9 cellular contexts compared by ENCODE assay signal in the genomic region with DNA sequence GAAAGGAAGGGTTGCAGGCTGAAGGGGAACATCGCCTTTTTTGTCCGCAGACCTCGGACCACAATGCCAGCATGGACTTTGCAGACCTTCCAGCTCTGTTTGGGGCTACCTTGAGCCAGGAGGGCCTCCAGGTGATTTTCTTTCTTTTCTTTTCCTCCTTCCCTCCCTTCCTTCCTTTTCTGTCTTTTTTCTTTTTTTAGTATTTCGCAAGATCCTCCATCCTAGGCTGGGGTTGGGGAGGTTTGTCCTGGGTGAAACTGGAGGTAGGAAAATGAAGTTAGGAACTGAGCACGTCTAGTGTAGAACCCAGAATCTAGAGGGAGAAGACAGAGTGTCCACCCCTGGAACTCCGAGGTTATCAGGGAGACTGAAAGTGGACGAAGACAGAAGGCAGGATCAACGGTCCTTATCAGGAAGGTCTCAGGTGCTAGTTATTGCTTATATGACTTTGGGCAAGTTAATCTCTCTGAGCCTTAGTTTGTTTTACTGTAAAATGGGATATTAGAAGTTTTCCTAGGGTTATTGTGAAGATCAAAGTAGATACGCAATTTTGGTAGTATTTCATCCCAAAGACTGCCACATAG. TPM values are rescaled to one million over a fixed set of nuclear protein-coding genes. Genes with fewer than 3 reads are reported as not detected.
DNase-seq lines count a peak whose midpoint lies in the region; ATAC-seq, FAIRE-seq and TF ChIP-seq lines count a peak whose summit lies in the region.
"Had no signal": no experiment of that assay in that cellular context is flagged by ENCODE, and none has a peak within 500 bp of the region (broad histone marks: within the 10 kb centered on the region; RNA-seq: fewer than 3 reads in every experiment).

No MANE protein-coding gene starts in this region.

- H3K27me3 ChIP-seq in GM12878 (replicated peaks in 1 of 2; ENCODE audit: control insufficient read depth in 2 of 2, insufficient read depth in 2 of 2, low read length in 1 of 2) (no peaks in the 10 kb centered on the region), tibial artery (no peaks in the 10 kb centered on the region)

- TF ChIP-seq CTCF in GM12878 (IDR thresholded peaks at IDR 0.05 in 2 of 3, conservative IDR thresholded peaks at IDR 0.05 in 1 of 3; ENCODE audit: control insufficient read depth in 2 of 3, extremely low read depth in 1 of 3, insufficient read depth in 1 of 3, low read depth in 3 of 3, low read length in 3 of 3) (no peak), lower leg skin (IDR thresholded peaks at IDR 0.05) (no peak), tibial artery (IDR thresholded peaks at IDR 0.05) (no peak)

- peak overlapping the region; percentile 93 to 98 for H3K4me3 Mint-ChIP-seq in activated T-cell treated with anti-CD3 and anti-CD28 coated beads, Interleukin-2, amount 50 U/mL, for 72 hours

- peak overlapping the region; percentile 85 for H3K4me3 ChIP-seq in GM12878
- H3K4me3 ChIP-seq in lower leg skin (ENCODE audit: low read depth, poor library complexity, severe bottlenecking) = peak overlapping the region; percentile 81
- H3K4me3 ChIP-seq in tibial artery = peak overlapping the region; percentile 83 to 91

- intact Hi-C loops in GM12878 (cut with micrococcal nuclease; ENCODE audit: unreplicated experiment) (loop anchor here (5.0 kb wide), 1 partner anchor 296 kb away; no protein-coding TSS in a partner anchor), lower leg skin (cut with DNase I; ENCODE audit: low total_unique reads) (no loop called here), tibial artery (cut with DNase I; ENCODE audit: low total_unique reads) (no loop called here)

- no TSS peak for BruUV-seq in GM12878 (replicated peaks; lab: Mats Ljungman, UMichigan)

- SMC1A ChIA-PET in GM12878 (lab: Charles Lee; ENCODE audit: uncharacterized antibody, unreplicated experiment) = interaction anchor here (1.1 to 4.5 kb wide), 5 partner anchors 11 to 38 kb away, joined by 3 to 38 read pairs (median 4); a partner anchor contains a TSS

- H3K9ac ChIP-seq in GM12878 (ENCODE audit: control insufficient read depth, insufficient read depth, low read length) = peak overlapping the region; percentile 98

- in situ Hi-C loops in GM12878 (cut with MboI) = no loop called here

- DNase-seq in activated T-cell treated with anti-CD3 and anti-CD28 coated beads, Interleukin-2, amount 50 U/mL, for 72 hours = no peak
- DNase-seq in activated T-cell treated with anti-CD3 and anti-CD28 coated beads, Interleukin-2, amount 50 U/mL, for 1 hour = no peak
- DNase-seq in GM12878 (ENCODE audit: low read depth, low spot score) (no peak), lower leg skin (ENCODE audit: low spot score in 2 of 2) (no peak), tibial artery (no peak), hippocampal formation (lab: John Stamatoyannopoulos, UW) (no peak)
- DNase-seq in effector CD8-positive, alpha-beta T cell (lab: John Stamatoyannopoulos, UW) = no peak

- H2AFZ ChIP-seq in GM12878 (ENCODE audit: control insufficient read depth, low read depth, low read length) = no peak overlapping the region

- H4K20me1 ChIP-seq in GM12878 (ENCODE audit: control insufficient read depth, insufficient read depth) = no peaks in the 10 kb centered on the region; the same call in none of the 2 replicates

- H3K27me3 Mint-ChIP-seq in activated T-cell treated with anti-CD3 and anti-CD28 coated beads, Interleukin-2, amount 50 U/mL, for 72 hours (ENCODE audit: low read depth) = no peaks in the 10 kb centered on the region

- H3K27ac ChIP-seq in GM12878 (ENCODE audit: control insufficient read depth, insufficient read depth) (peak overlapping the region; percentile 97), tibial artery (peak overlapping the region; percentile 85)

- peaks cover 46% of the 10 kb centered on the region for H3K4me1 ChIP-seq in GM12878 (ENCODE audit: control insufficient read depth, insufficient read depth, low read length)
- H3K4me1 ChIP-seq in tibial artery = peaks cover 9 to 65% (median 54%) of the 10 kb centered on the region in 4 donors

- H3K9me3 Mint-ChIP-seq in activated T-cell treated with anti-CD3 and anti-CD28 coated beads, Interleukin-2, amount 50 U/mL, for 72 hours = no peaks in the 10 kb centered on the region

- under 1% methylated on average over 9 of the region's 9 CpGs for WGBS in GM12878 (ENCODE audit: insufficient coverage, insufficient replicate concordance, low lambda C conversion rate, missing lambda C conversion rate)
- WGBS in lower leg skin, 2 donors = 25% methylated on average over 9 of the region's 9 CpGs

- POLR2A ChIA-PET in GM12878 (lab: Charles Lee) = interaction anchor here (1.3 to 17.5 kb wide), 5 partner anchors 7 to 56 kb away, joined by 4 to 272 read pairs (median 15); a partner anchor contains a TSS

- peaks cover 79% of the 10 kb centered on the region for H3K79me2 ChIP-seq in GM12878 (ENCODE audit: control insufficient read depth, insufficient read depth, low read length)

- no peak for FAIRE-seq in GM12878 (lab: Jason Lieb, UNC)

- TF ChIP-seq POLR2A in GM12878 (IDR thresholded peaks at IDR 0.05; ENCODE audit: low read depth, low read length) (no peak), lower leg skin (IDR thresholded peaks at IDR 0.05) (no peak)

- H3K4me2 ChIP-seq in GM12878 (ENCODE audit: control insufficient read depth, insufficient read depth) = peak overlapping the region; percentile 55

- peak overlapping the region; percentile 99 for H3K27ac Mint-ChIP-seq in activated T-cell treated with anti-CD3 and anti-CD28 coated beads, Interleukin-2, amount 50 U/mL, for 72 hours

- CTCF ChIA-PET in GM12878 (lab: Yijun Ruan, JAX) = interaction anchor here (3.0 to 3.5 kb wide), 2 partner anchors 25 to 32 kb away, joined by 18 to 28 read pairs; a partner anchor contains a TSS

- H3K4me1 Mint-ChIP-seq in activated T-cell treated with anti-CD3 and anti-CD28 coated beads, Interleukin-2, amount 50 U/mL, for 72 hours (ENCODE audit: low read depth) = peaks cover 64% of the 10 kb centered on the region

- peaks cover 33 to 55% of the 10 kb centered on the region in 2 donors for H3K36me3 Mint-ChIP-seq in activated T-cell treated with anti-CD3 and anti-CD28 coated beads, Interleukin-2, amount 50 U/mL, for 72 hours (ENCODE audit: insufficient read depth in 2 of 2)

- no peaks in the 10 kb centered on the region for H3K9me3 ChIP-seq in GM12878 (replicated peaks; ENCODE audit: control insufficient read depth, insufficient read depth, low read length)
- no peaks in the 10 kb centered on the region for H3K9me3 ChIP-seq in tibial artery

- H3K36me3 ChIP-seq in GM12878 (ENCODE audit: control insufficient read depth in 2 of 2, insufficient read depth in 2 of 2, low read length in 1 of 2) (peaks cover 18 to 28% of the 10 kb centered on the region in 2 experiments), tibial artery (peaks cover 50 to 67% (median 53%) of the 10 kb centered on the region in 3 donors)

- no peak for TF ChIP-seq RAD21 in GM12878 (IDR thresholded peaks at IDR 0.05; ENCODE audit: insufficient read depth, low read depth, low read length)

- RAD21 ChIA-PET in GM12878 (lab: Charles Lee; ENCODE audit: unreplicated experiment) = interaction anchor here (1.2 to 2.8 kb wide), 5 partner anchors 7 to 56 kb away, joined by 7 to 31 read pairs (median 12); a partner anchor contains a TSS

- no peak for TF ChIP-seq EP300 in GM12878 (IDR thresholded peaks at IDR 0.05; ENCODE audit: borderline replicate concordance in 1 of 2, control insufficient read depth in 1 of 2, low read depth in 2 of 2, low read length in 2 of 2)

- ATAC-seq in activated T-cell treated with anti-CD3 and anti-CD28 coated beads, Interleukin-2, amount 50 U/mL, for 72 hours (replicated peaks in 1 of 2) = no peak
- ATAC-seq in GM12878 (no peak), HG02571 (IDR thresholded peaks at IDR 0.05; ENCODE audit: unreplicated experiment) (no peak)

RNA-seq across cellular contexts. Expression of a gene that starts 1.1 kb away (rescaled TPM):
- total RNA-seq in activated T-cell treated with anti-CD3 and anti-CD28 coated beads, Interleukin-2, amount 50 U/mL, for 72 hours = 100 to 1,000 TPM; 176 to 201 TPM
- 36.5 and 46.0 TPM in 2 replicates for total RNA-seq in GM12878 (2013; cell fraction: nucleolus; rRNA removed)
- 47.6 and 52.9 TPM in 2 replicates for total RNA-seq in GM12878 (2014; rRNA removed)
- 57.4 and 63.9 TPM in 2 replicates for total RNA-seq in GM12878 (2014; rRNA removed; fragmentation: Illumina TruSeq; extraction: Trizol)
- total RNA-seq in GM12878 (2021) = 86.5 and 91.3 TPM in 2 replicates
- polyA plus RNA-seq in GM12878 (2011; ENCODE audit: low read depth) = 69.5 TPM
- polyA plus RNA-seq in GM12878 (2011; rRNA removed) = 58.4 and 90.7 TPM in 2 replicates
- 174 and 192 TPM in 2 replicates for polyA plus RNA-seq in GM12878 (2011; cell fraction: cytosol; rRNA removed)
- polyA plus RNA-seq in GM12878 (2011; cell fraction: nucleus; rRNA removed) = 178 and 241 TPM in 2 replicates
- 87.5 and 90.3 TPM in 2 replicates for polyA plus RNA-seq in GM12878 (2012)
- polyA plus RNA-seq in GM12878 (2014; fragmentation: Illumina TruSeq; extraction: Trizol) = 132 and 147 TPM in 2 replicates
- polyA plus RNA-seq in GM12878 (2014; fragmentation: Nextera tagmentation; extraction: Ambion mirVana) = 10 to 100 TPM; 33.6 to 35.3 TPM
- polyA plus RNA-seq in GM12878 (2014; rRNA removed) = 87.1 and 87.9 TPM in 2 replicates
- polyA plus RNA-seq in GM12878 (2016; fragmentation: Nextera tagmentation; extraction: Ambion mirVana) = 10 to 100 TPM; 49.7 to 57.7 TPM
- 68.8 and 133 TPM in 2 replicates for polyA minus RNA-seq in GM12878 (2011; rRNA and poly(A)+ RNA removed)
- 54.1 and 60.8 TPM in 2 replicates for polyA minus RNA-seq in GM12878 (2011; cell fraction: cytosol; rRNA and poly(A)+ RNA removed)
- 41.7 and 74.5 TPM in 2 replicates for polyA minus RNA-seq in GM12878 (2011; cell fraction: nucleus; rRNA and poly(A)+ RNA removed)
- 10 to 100 TPM; 66.3 to 95.4 (median 80.2) TPM for total RNA-seq in lower leg skin

RNA-seq across cellular contexts. Expression of a gene that starts 1.3 kb away (rescaled TPM):
- 10 to 100 TPM; 40.4 to 43.8 TPM for total RNA-seq in activated T-cell treated with anti-CD3 and anti-CD28 coated beads, Interleukin-2, amount 50 U/mL, for 72 hours
- total RNA-seq in GM12878 (2013; cell fraction: nucleolus; rRNA removed) = 39.8 and 41.2 TPM in 2 replicates
- 82.7 and 91.4 TPM in 2 replicates for total RNA-seq in GM12878 (2014; rRNA removed)
- 32.1 and 35.2 TPM in 2 replicates for total RNA-seq in GM12878 (2014; rRNA removed; fragmentation: Illumina TruSeq; extraction: Trizol)
- 73.7 and 82.2 TPM in 2 replicates for total RNA-seq in GM12878 (2021)
- polyA plus RNA-seq in GM12878 (2011; ENCODE audit: low read depth) = 14.1 TPM
- 11.8 and 28.2 TPM in 2 replicates for polyA plus RNA-seq in GM12878 (2011; rRNA removed)
- 50.2 TPM in 2 replicates for polyA plus RNA-seq in GM12878 (2011; cell fraction: cytosol; rRNA removed)
- polyA plus RNA-seq in GM12878 (2011; cell fraction: nucleus; rRNA removed) = 59.6 and 63.5 TPM in 2 replicates
- 33.1 and 38.0 TPM in 2 replicates for polyA plus RNA-seq in GM12878 (2012)
- polyA plus RNA-seq in GM12878 (2014; fragmentation: Illumina TruSeq; extraction: Trizol) = 19.1 and 59.2 TPM in 2 replicates
- 10 to 100 TPM in 1 of 2 experiments, 1 to 10 TPM in 1; 5.8 to 10.9 TPM for polyA plus RNA-seq in GM12878 (2014; fragmentation: Nextera tagmentation; extraction: Ambion mirVana)
- polyA plus RNA-seq in GM12878 (2014; rRNA removed) = 70.9 and 72.5 TPM in 2 replicates
- 100 to 1,000 TPM; 141 to 142 TPM for polyA plus RNA-seq in GM12878 (2016; fragmentation: Nextera tagmentation; extraction: Ambion mirVana)
- 23.3 and 40.2 TPM in 2 replicates for polyA minus RNA-seq in GM12878 (2011; rRNA and poly(A)+ RNA removed)
- polyA minus RNA-seq in GM12878 (2011; cell fraction: cytosol; rRNA and poly(A)+ RNA removed) = 12.2 and 13.4 TPM in 2 replicates
- 32.0 and 59.6 TPM in 2 replicates for polyA minus RNA-seq in GM12878 (2011; cell fraction: nucleus; rRNA and poly(A)+ RNA removed)
- total RNA-seq in lower leg skin = 10 to 100 TPM; 35.5 to 87.7 (median 59.2) TPM

RNA-seq across cellular contexts. Expression of a gene that starts 7.2 kb away (rescaled TPM):
- 1,000 to 10,000 TPM; 1,225 to 1,232 TPM for total RNA-seq in activated T-cell treated with anti-CD3 and anti-CD28 coated beads, Interleukin-2, amount 50 U/mL, for 72 hours
- 131 and 144 TPM in 2 replicates for total RNA-seq in GM12878 (2013; cell fraction: nucleolus; rRNA removed)
- total RNA-seq in GM12878 (2014; rRNA removed) (1,668 and 2,039 TPM in 2 replicates), GM12878 (2014; rRNA removed; fragmentation: Illumina TruSeq; extraction: Trizol) (812 and 920 TPM in 2 replicates), GM12878 (2021) (1,903 and 1,912 TPM in 2 replicates), lower leg skin (100 to 1,000 TPM; 479 to 709 (median 540) TPM)
- 909 TPM for polyA plus RNA-seq in GM12878 (2011; ENCODE audit: low read depth)
- polyA plus RNA-seq in GM12878 (2011; rRNA removed) (705 and 1,560 TPM in 2 replicates), GM12878 (2014; fragmentation: Illumina TruSeq; extraction: Trizol) (1,675 and 1,933 TPM in 2 replicates), GM12878 (2014; fragmentation: Nextera tagmentation; extraction: Ambion mirVana) (100 to 1,000 TPM; 154 to 558 TPM), GM12878 (2014; rRNA removed) (3,016 and 4,055 TPM in 2 replicates), GM12878 (2016; fragmentation: Nextera tagmentation; extraction: Ambion mirVana) (1,000 to 10,000 TPM; 3,739 to 3,892 TPM)
- 2,124 and 2,184 TPM in 2 replicates for polyA plus RNA-seq in GM12878 (2011; cell fraction: cytosol; rRNA removed)
- 1,008 and 1,226 TPM in 2 replicates for polyA plus RNA-seq in GM12878 (2011; cell fraction: nucleus; rRNA removed)
- 1,629 and 1,984 TPM in 2 replicates for polyA plus RNA-seq in GM12878 (2012)
- polyA minus RNA-seq in GM12878 (2011; rRNA and poly(A)+ RNA removed) = 545 and 728 TPM in 2 replicates
- polyA minus RNA-seq in GM12878 (2011; cell fraction: cytosol; rRNA and poly(A)+ RNA removed) = 829 and 978 TPM in 2 replicates
- polyA minus RNA-seq in GM12878 (2011; cell fraction: nucleus; rRNA and poly(A)+ RNA removed) = 245 and 466 TPM in 2 replicates

RNA-seq across cellular contexts. Expression of a gene that starts 9.0 kb away (rescaled TPM):
- under 1 TPM in 1 of 2 donors, not detected in 1; 0.26 TPM for total RNA-seq in activated T-cell treated with anti-CD3 and anti-CD28 coated beads, Interleukin-2, amount 50 U/mL, for 72 hours
- not detected in 2 replicates for total RNA-seq in GM12878 (2013; cell fraction: nucleolus; rRNA removed)
- total RNA-seq in GM12878 (2014; rRNA removed) (0.06 and 0.49 TPM in 2 replicates), GM12878 (2014; rRNA removed; fragmentation: Illumina TruSeq; extraction: Trizol) (0.04 and 0.14 TPM in 2 replicates), GM12878 (2021) (0.67 and 0.74 TPM in 2 replicates), lower leg skin (not detected)
- polyA plus RNA-seq in GM12878 (2011; ENCODE audit: low read depth) = 1.9 TPM
- polyA plus RNA-seq in GM12878 (2011; rRNA removed) (not detected in 2 replicates), GM12878 (2014; fragmentation: Illumina TruSeq; extraction: Trizol) (0.25 and 0.59 TPM in 2 replicates), GM12878 (2014; fragmentation: Nextera tagmentation; extraction: Ambion mirVana) (under 1 TPM; 0.05 to 0.11 TPM), GM12878 (2014; rRNA removed) (0.28 and 0.43 TPM in 2 replicates), GM12878 (2016; fragmentation: Nextera tagmentation; extraction: Ambion mirVana) (under 1 TPM; 0.35 to 0.64 TPM)
- polyA plus RNA-seq in GM12878 (2011; cell fraction: cytosol; rRNA removed) = 0.03 and 0.12 TPM in 2 replicates
- polyA plus RNA-seq in GM12878 (2011; cell fraction: nucleus; rRNA removed) = 0.04 and 0.07 TPM in 2 replicates
- polyA plus RNA-seq in GM12878 (2012) = 1.1 and 2.5 TPM in 2 replicates
- polyA minus RNA-seq in GM12878 (2011; rRNA and poly(A)+ RNA removed) = 0.15 and 0.26 TPM in 2 replicates
- polyA minus RNA-seq in GM12878 (2011; cell fraction: cytosol; rRNA and poly(A)+ RNA removed) = not detected in 2 replicates
- not detected in 2 replicates for polyA minus RNA-seq in GM12878 (2011; cell fraction: nucleus; rRNA and poly(A)+ RNA removed)
- total RNA-seq: LHCN-M2 had no signal

RNA-seq across cellular contexts. Expression of a gene that starts 9.8 kb away (rescaled TPM):
- total RNA-seq in activated T-cell treated with anti-CD3 and anti-CD28 coated beads, Interleukin-2, amount 50 U/mL, for 72 hours = 100 to 1,000 TPM in 1 of 2 donors, 10 to 100 TPM in 1; 90.0 to 102 TPM
- 24.4 and 27.3 TPM in 2 replicates for total RNA-seq in GM12878 (2013; cell fraction: nucleolus; rRNA removed)
- total RNA-seq in GM12878 (2014; rRNA removed) (10.4 and 11.1 TPM in 2 replicates), GM12878 (2014; rRNA removed; fragmentation: Illumina TruSeq; extraction: Trizol) (9.7 and 10.4 TPM in 2 replicates), GM12878 (2021) (24.4 and 28.4 TPM in 2 replicates), lower leg skin (1 to 10 TPM; 1.0 to 7.9 (median 4.9) TPM)
- polyA plus RNA-seq in GM12878 (2011; ENCODE audit: low read depth) = 43.3 TPM
- polyA plus RNA-seq in GM12878 (2011; rRNA removed) (19.8 and 25.6 TPM in 2 replicates), GM12878 (2014; fragmentation: Illumina TruSeq; extraction: Trizol) (9.0 and 15.2 TPM in 2 replicates), GM12878 (2014; fragmentation: Nextera tagmentation; extraction: Ambion mirVana) (10 to 100 TPM in 1 of 2 experiments, 1 to 10 TPM in 1; 6.8 to 14.5 TPM), GM12878 (2014; rRNA removed) (26.3 and 31.5 TPM in 2 replicates), GM12878 (2016; fragmentation: Nextera tagmentation; extraction: Ambion mirVana) (10 to 100 TPM; 18.8 to 19.7 TPM)
- polyA plus RNA-seq in GM12878 (2011; cell fraction: cytosol; rRNA removed) = 24.3 and 32.1 TPM in 2 replicates
- 316 and 330 TPM in 2 replicates for polyA plus RNA-seq in GM12878 (2011; cell fraction: nucleus; rRNA removed)
- polyA plus RNA-seq in GM12878 (2012) = 39.6 and 43.1 TPM in 2 replicates
- polyA minus RNA-seq in GM12878 (2011; rRNA and poly(A)+ RNA removed) = 8.6 and 14.5 TPM in 2 replicates
- polyA minus RNA-seq in GM12878 (2011; cell fraction: cytosol; rRNA and poly(A)+ RNA removed) = 7.9 and 9.0 TPM in 2 replicates
- 23.0 and 30.4 TPM in 2 replicates for polyA minus RNA-seq in GM12878 (2011; cell fraction: nucleus; rRNA and poly(A)+ RNA removed)
